20 cellular contexts compared by ENCODE assay signal in the genomic region with DNA sequence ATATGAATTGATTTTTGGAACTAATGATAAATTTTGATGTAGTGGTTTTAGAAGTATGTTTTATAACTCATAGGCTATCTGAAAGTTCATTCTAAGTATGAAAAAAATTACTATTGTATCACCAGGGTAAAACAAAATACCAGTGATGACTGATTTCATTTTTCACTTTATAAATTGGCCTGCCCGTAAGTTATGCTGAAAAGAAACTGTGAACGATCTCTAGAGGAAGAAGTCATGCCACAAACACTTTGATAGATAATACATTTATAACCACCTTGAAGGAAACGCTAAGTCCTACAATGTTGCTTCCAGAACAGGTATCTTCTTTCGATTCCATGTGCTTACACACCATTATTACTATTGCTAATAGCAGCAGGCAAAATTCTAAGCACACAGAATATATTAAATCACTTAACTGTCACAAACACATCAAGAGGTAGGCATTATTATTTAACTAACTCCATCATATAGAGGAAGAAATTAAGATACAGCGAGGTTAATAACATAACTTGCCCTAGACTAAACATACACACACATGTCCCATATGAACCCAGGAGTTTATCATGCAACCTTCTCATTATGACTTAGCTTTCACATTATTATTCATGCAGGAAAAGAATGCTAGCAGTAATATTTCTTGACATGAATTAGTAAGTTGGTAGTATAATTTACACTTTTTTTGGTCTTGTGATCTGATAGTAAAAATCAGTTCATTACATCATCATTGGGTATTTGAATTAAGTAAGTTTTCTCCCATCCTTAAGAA. TPM values are rescaled to one million over a fixed set of nuclear protein-coding genes. Genes with fewer than 3 reads are reported as not detected.
DNase-seq lines count a peak whose midpoint lies in the region; ATAC-seq, FAIRE-seq and TF ChIP-seq lines count a peak whose summit lies in the region.
"Had no signal": no experiment of that assay in that cellular context is flagged by ENCODE, and none has a peak within 500 bp of the region (broad histone marks: within the 10 kb centered on the region; RNA-seq: fewer than 3 reads in every experiment).

No MANE protein-coding gene starts in this region.

- peaks cover 23% of the 10 kb centered on the region for H3K27me3 Mint-ChIP-seq in activated T-helper 17 cell treated with anti-CD3 and anti-CD28 coated beads, Interleukin-2, amount 50 U/mL, for 72 hours

- in situ Hi-C loops in HepG2 (cut with HindIII; ENCODE audit: extremely low pct_ligation_motif_present, low pct_unique_long_range_greater_than_20kb) = no loop called here

- H3K4me3 Mint-ChIP-seq in activated T-helper 17 cell treated with anti-CD3 and anti-CD28 coated beads, Interleukin-2, amount 50 U/mL, for 72 hours = no peak overlapping the region
- H3K4me3 Mint-ChIP-seq in stimulated activated effector memory CD8-positive, alpha-beta T cell treated with anti-CD3 and anti-CD28 coated beads, Interleukin-12 subunit alpha, Interleukin-12 subunit beta, amount 100 ng/mL, for 72 hours = no peak overlapping the region
- H3K4me3 Mint-ChIP-seq: HFFc6 had no signal

- CTCF ChIA-PET in HepG2 (lab: Yijun Ruan, JAX; ENCODE audit: low intra/inter-chr PET ratio, low total read pairs) (no interaction called here), PC-3 (lab: Charles Lee) (no interaction called here)

- H3K4me3 ChIP-seq in HepG2 (replicated peaks in 1 of 3; ENCODE audit: insufficient read depth in 1 of 3, low read depth in 2 of 3, low read length in 3 of 3) = no peak overlapping the region
- H3K4me3 ChIP-seq in right lobe of liver = no peak overlapping the region
- no peak overlapping the region for H3K4me3 ChIP-seq in heart left ventricle
- H3K4me3 ChIP-seq in PC-3 (ENCODE audit: low read length) = no peak overlapping the region
- H3K4me3 ChIP-seq: SJCRH30 had no signal

- intact Hi-C loops in HepG2 (cut with micrococcal nuclease; ENCODE audit: unreplicated experiment) (no loop called here), right lobe of liver (cut with DNase I) (no loop called here), heart left ventricle (cut with DNase I) (no loop called here), PC-3 (cut with micrococcal nuclease) (no loop called here)

- no peaks in the 10 kb centered on the region for H3K9me3 ChIP-seq in HepG2 (ENCODE audit: low read length)
- H3K9me3 ChIP-seq in right lobe of liver = no peaks in the 10 kb centered on the region
- no peaks in the 10 kb centered on the region for H3K9me3 ChIP-seq in heart left ventricle
- H3K9me3 ChIP-seq in PC-3 (ENCODE audit: low read length) = no peaks in the 10 kb centered on the region
- H3K9me3 ChIP-seq: SJCRH30 had no signal

- no peaks in the 10 kb centered on the region for H3K27me3 ChIP-seq in HepG2 (ENCODE audit: control insufficient read depth in 1 of 2, insufficient read depth in 2 of 2, low read length in 2 of 2)
- H3K27me3 ChIP-seq in right lobe of liver = no peaks in the 10 kb centered on the region
- H3K27me3 ChIP-seq in heart left ventricle = no peaks in the 10 kb centered on the region
- H3K27me3 ChIP-seq in PC-3 (ENCODE audit: low read length) = no peaks in the 10 kb centered on the region
- H3K27me3 ChIP-seq: SJCRH30 had no signal

- no peak for ATAC-seq in HepG2
- ATAC-seq in right lobe of liver = no peak
- ATAC-seq in HG02798 (IDR thresholded peaks at IDR 0.05; ENCODE audit: poor library complexity, unreplicated experiment) = peak; percentile 29
- ATAC-seq in activated T-helper 17 cell treated with anti-CD3 and anti-CD28 coated beads, Interleukin-2, amount 50 U/mL, for 72 hours (replicated peaks) = peak; percentile 19
- ATAC-seq in stimulated activated effector memory CD8-positive, alpha-beta T cell treated with anti-CD3 and anti-CD28 coated beads, Interleukin-12 subunit alpha, Interleukin-12 subunit beta, amount 100 ng/mL, for 72 hours = peak; percentile 85
- no peak for ATAC-seq in heart left ventricle
- ATAC-seq in HG02763 (IDR thresholded peaks at IDR 0.05; ENCODE audit: unreplicated experiment) = no peak
- ATAC-seq in PC-3 = no peak

- H3K27ac ChIP-seq in HepG2 (ENCODE audit: extremely low read length, insufficient read depth, low read length) = no peak overlapping the region
- H3K27ac ChIP-seq in right lobe of liver = no peak overlapping the region
- no peak overlapping the region for H3K27ac ChIP-seq in heart left ventricle
- H3K27ac ChIP-seq in PC-3 (ENCODE audit: low read length) = no peak overlapping the region
- H3K27ac ChIP-seq: C4-2B, KMS-11, RWPE1, SJCRH30 had no signal

- no peaks in the 10 kb centered on the region for H3K9me3 Mint-ChIP-seq in activated T-helper 17 cell treated with anti-CD3 and anti-CD28 coated beads, Interleukin-2, amount 50 U/mL, for 72 hours
- H3K9me3 Mint-ChIP-seq in stimulated activated effector memory CD8-positive, alpha-beta T cell treated with anti-CD3 and anti-CD28 coated beads, Interleukin-12 subunit alpha, Interleukin-12 subunit beta, amount 100 ng/mL, for 72 hours = no peaks in the 10 kb centered on the region
- H3K9me3 Mint-ChIP-seq: HFFc6 had no signal

- H2AFZ ChIP-seq in HepG2 (ENCODE audit: low read length) = no peak overlapping the region
- no peak overlapping the region for H2AFZ ChIP-seq in PC-3 (ENCODE audit: low read length)

- H3K9ac ChIP-seq in HepG2 (ENCODE audit: insufficient read depth, low read depth, low read length) (no peak overlapping the region), PC-3 (ENCODE audit: low read length) (no peak overlapping the region)
- H3K9ac ChIP-seq: KMS-11 had no signal

- FAIRE-seq in HepG2 (lab: Jason Lieb, UNC) = no peak
- FAIRE-seq: A204.1, GM12892 had no signal

- TF ChIP-seq EP300 in HepG2 (IDR thresholded peaks at IDR 0.05; ENCODE audit: low read depth in 2 of 2, low read length in 2 of 2) (no peak), HepG2 (CRISPR knock-in tag; IDR thresholded peaks at IDR 0.05; ENCODE audit: borderline replicate concordance) (no peak)

- no peaks in the 10 kb centered on the region for H3K36me3 ChIP-seq in HepG2 (replicated peaks in 1 of 2; ENCODE audit: control insufficient read depth in 1 of 2, insufficient read depth in 2 of 2, low read length in 2 of 2)
- no peaks in the 10 kb centered on the region for H3K36me3 ChIP-seq in right lobe of liver
- no peaks in the 10 kb centered on the region for H3K36me3 ChIP-seq in heart left ventricle
- H3K36me3 ChIP-seq in PC-3 (ENCODE audit: low read depth, low read length) = no peaks in the 10 kb centered on the region

- H4K20me1 ChIP-seq in HepG2 (ENCODE audit: insufficient read depth, low read length) = no peaks in the 10 kb centered on the region
- H4K20me1 ChIP-seq in PC-3 (ENCODE audit: low read length) = no peaks in the 10 kb centered on the region

- 19% methylated on average over 5 of the region's 5 CpGs for WGBS in HepG2 (ENCODE audit: low lambda C conversion rate)
- WGBS in right lobe of liver (ENCODE audit: insufficient coverage, low coverage, low lambda C conversion rate, missing lambda C conversion rate) = 57% methylated on average over 5 of the region's 5 CpGs
- WGBS in heart left ventricle, 4 donors = 89 to 94% (median 92%) methylated on average over 5 of the region's 5 CpGs

- TF ChIP-seq RAD21 in HepG2 (CRISPR knock-in tag; IDR thresholded peaks at IDR 0.05) = no peak

- TF ChIP-seq POLR2A in HepG2 (IDR thresholded peaks at IDR 0.05; ENCODE audit: insufficient read depth in 1 of 2, low read depth in 2 of 2, low read length in 2 of 2) = no peak
- TF ChIP-seq POLR2A in right lobe of liver (IDR thresholded peaks at IDR 0.05) = no peak
- no peak for TF ChIP-seq POLR2A in heart left ventricle (IDR thresholded peaks at IDR 0.05)

- H3K36me3 Mint-ChIP-seq in activated T-helper 17 cell treated with anti-CD3 and anti-CD28 coated beads, Interleukin-2, amount 50 U/mL, for 72 hours (ENCODE audit: low read depth) = no peaks in the 10 kb centered on the region
- H3K36me3 Mint-ChIP-seq in stimulated activated effector memory CD8-positive, alpha-beta T cell treated with anti-CD3 and anti-CD28 coated beads, Interleukin-12 subunit alpha, Interleukin-12 subunit beta, amount 100 ng/mL, for 72 hours = no peaks in the 10 kb centered on the region

- H3K4me1 ChIP-seq in HepG2 (ENCODE audit: insufficient read depth, low read length) = no peaks in the 10 kb centered on the region
- no peaks in the 10 kb centered on the region for H3K4me1 ChIP-seq in right lobe of liver
- peaks cover 0 to 7% (median 0%) of the 10 kb centered on the region in 12 donors for H3K4me1 ChIP-seq in heart left ventricle
- H3K4me1 ChIP-seq in PC-3 (ENCODE audit: insufficient read depth, low read length) = peaks cover 42% of the 10 kb centered on the region

- H3K4me2 ChIP-seq in HepG2 (ENCODE audit: low read depth, low read length) = no peak overlapping the region
- H3K4me2 ChIP-seq in PC-3 (ENCODE audit: low read length) = no peak overlapping the region
- H3K4me2 ChIP-seq: KMS-11 had no signal

- POLR2A ChIA-PET in HepG2 (lab: Yijun Ruan, JAX) = no interaction called here
- POLR2A ChIA-PET in PC-3 (lab: Charles Lee; ENCODE audit: unreplicated experiment) = no interaction called here

- H3K4me1 Mint-ChIP-seq in activated T-helper 17 cell treated with anti-CD3 and anti-CD28 coated beads, Interleukin-2, amount 50 U/mL, for 72 hours = no peaks in the 10 kb centered on the region
- H3K4me1 Mint-ChIP-seq in stimulated activated effector memory CD8-positive, alpha-beta T cell treated with anti-CD3 and anti-CD28 coated beads, Interleukin-12 subunit alpha, Interleukin-12 subunit beta, amount 100 ng/mL, for 72 hours = no peaks in the 10 kb centered on the region

- H3F3A ChIP-seq in PC-3 (ENCODE audit: low read length, unreplicated experiment) = no peaks in the 10 kb centered on the region

- BruUV-seq in HepG2 (replicated peaks; lab: Mats Ljungman, UMichigan) (no TSS peak), PC-3 (replicated peaks; lab: Mats Ljungman, UMichigan) (no TSS peak)

- no peak overlapping the region for H3K27ac Mint-ChIP-seq in activated T-helper 17 cell treated with anti-CD3 and anti-CD28 coated beads, Interleukin-2, amount 50 U/mL, for 72 hours
- H3K27ac Mint-ChIP-seq in stimulated activated effector memory CD8-positive, alpha-beta T cell treated with anti-CD3 and anti-CD28 coated beads, Interleukin-12 subunit alpha, Interleukin-12 subunit beta, amount 100 ng/mL, for 72 hours = peak overlapping the region; percentile 32
- H3K27ac Mint-ChIP-seq: HFFc6 had no signal

- DNase-seq in HepG2 (ENCODE audit: low spot score) (no peak), right lobe of liver (no peak), heart left ventricle (no peak), PC-3 (no peak)
- no peak for DNase-seq in stimulated activated effector memory CD8-positive, alpha-beta T cell treated with anti-CD3 and anti-CD28 coated beads, Interleukin-12 subunit alpha, Interleukin-12 subunit beta, amount 100 ng/mL, for 72 hours (ENCODE audit: low spot score in 2 of 2)
- DNase-seq: DMS 273 treated with DMSO at 0.1 percent for 48 hours, GF-D8, HFFc6, NCI-H1436, NCI-H2029, NCI-H748 treated with DMSO at 0.1 percent for 48 hours, SJCRH30 had no signal

- TF ChIP-seq CTCF in HepG2 (CRISPR knock-in tag; IDR thresholded peaks at IDR 0.05) = no peak
- TF ChIP-seq CTCF in right lobe of liver (IDR thresholded peaks at IDR 0.05) = no peak
- TF ChIP-seq CTCF in heart left ventricle (IDR thresholded peaks at IDR 0.05) = no peak
- TF ChIP-seq CTCF in PC-3 (conservative IDR thresholded peaks at IDR 0.05; ENCODE audit: low read depth, low read length) = no peak

- H3K79me2 ChIP-seq in HepG2 (ENCODE audit: insufficient read depth, low read length) (no peaks in the 10 kb centered on the region), PC-3 (ENCODE audit: low read length) (no peaks in the 10 kb centered on the region)

- H3K9me2 ChIP-seq in PC-3 (replicated peaks; ENCODE audit: low read length) = no peaks in the 10 kb centered on the region

RNA-seq across cellular contexts. Expression of a gene that starts 44.7 kb away (rescaled TPM):
- total RNA-seq in HepG2 (2016; rRNA removed; fragmentation: Illumina TruSeq; extraction: Trizol) (not detected in 2 replicates), right lobe of liver (not detected), heart left ventricle (under 1 TPM in 8 of 9 donors, not detected in 1; 0.02 to 0.53 (median 0.19) TPM), PC-3 (2014; rRNA removed) (0.40 and 1.4 TPM in 2 replicates)
- not detected in 2 replicates for total RNA-seq in HepG2 (2016; cell fraction: cytosol; rRNA removed; fragmentation: Illumina TruSeq; extraction: Trizol; ENCODE audit: low read depth)
- total RNA-seq in HepG2 (2016; cell fraction: insoluble cytoplasmic fraction; rRNA removed; fragmentation: Illumina TruSeq; extraction: Trizol) = not detected in 2 replicates
- not detected in 2 replicates for total RNA-seq in HepG2 (2016; cell fraction: membrane; rRNA removed; fragmentation: Illumina TruSeq; extraction: Trizol)
- total RNA-seq in HepG2 (2016; cell fraction: nucleus; rRNA removed; fragmentation: Illumina TruSeq; extraction: Trizol) = not detected in 2 replicates
- polyA plus RNA-seq in HepG2 (2011; rRNA removed) (0.04 TPM in 1 of 2 replicates, not detected in the other), heart left ventricle (under 1 TPM; under 0.01 to 0.30 TPM)
- polyA plus RNA-seq in HepG2 (2011; cell fraction: cytosol; rRNA removed) = not detected in 2 replicates
- polyA plus RNA-seq in HepG2 (2011; cell fraction: nucleus; rRNA removed) = not detected in 2 replicates
- 0.20 and 0.32 TPM in 2 replicates for polyA plus RNA-seq in HepG2 (2012)
- polyA plus RNA-seq in HepG2 (2016; cell fraction: cytosol; fragmentation: Illumina TruSeq; extraction: Trizol; ENCODE audit: low read depth) = not detected in 2 replicates
- not detected in 2 replicates for polyA plus RNA-seq in HepG2 (2016; cell fraction: insoluble cytoplasmic fraction; fragmentation: Illumina TruSeq; extraction: Trizol; ENCODE audit: low read depth)
- not detected in 2 replicates for polyA plus RNA-seq in HepG2 (2016; cell fraction: membrane; fragmentation: Illumina TruSeq; extraction: Trizol; ENCODE audit: low read depth)
- polyA plus RNA-seq in HepG2 (2016; cell fraction: nucleus; fragmentation: Illumina TruSeq; extraction: Trizol; ENCODE audit: insufficient read depth, low read depth) = not detected in 2 replicates
- not detected in 2 replicates for polyA minus RNA-seq in HepG2 (2011; rRNA and poly(A)+ RNA removed; ENCODE audit: low replicate concordance)
- polyA minus RNA-seq in HepG2 (2011; cell fraction: cytosol; rRNA and poly(A)+ RNA removed) = not detected in 2 replicates
- under 0.01 TPM in 1 of 2 replicates, not detected in the other for polyA minus RNA-seq in HepG2 (2011; cell fraction: nucleus; rRNA and poly(A)+ RNA removed)
- total RNA-seq in activated T-helper 17 cell treated with anti-CD3 and anti-CD28 coated beads, Interleukin-2, amount 50 U/mL, for 72 hours = under 1 TPM in 1 of 2 donors, not detected in 1; 0.26 TPM

Comparison
In these comparisons a context has a peak if more than half of its experiments do, and no peak if none do; other contexts are left out.
1. ATAC-seq: peak in HG02798 (single experiment), activated T-helper 17 cell treated with anti-CD3 and anti-CD28 coated beads, Interleukin-2, amount 50 U/mL, for 72 hours (single experiment) and stimulated activated effector memory CD8-positive, alpha-beta T cell treated with anti-CD3 and anti-CD28 coated beads, Interleukin-12 subunit alpha, Interleukin-12 subunit beta, amount 100 ng/mL, for 72 hours (single experiment); none in HepG2 (single experiment), right lobe of liver (0 of 4), heart left ventricle (0 of 4), HG02763 (single experiment) and PC-3 (single experiment).